ENCODE assay signal across 29 cellular contexts in genomic region chr6:39561536-39562266, GRCh38.
DNase-seq lines count a peak whose midpoint lies in the region; ATAC-seq, FAIRE-seq and TF ChIP-seq lines count a peak whose summit lies in the region.
"Had no signal": no experiment of that assay in that cellular context is flagged by ENCODE, and none has a peak within 500 bp of the region (broad histone marks: within the 10 kb centered on the region; RNA-seq: fewer than 3 reads in every experiment).

No MANE protein-coding gene starts in this region.

- H2AK5ac ChIP-seq in H9 (ENCODE audit: insufficient read length, low read length): no peak overlapping the region

- H3K4ac ChIP-seq in H9 (ENCODE audit: low read depth, low read length): no peak overlapping the region

- H3K27me3 Mint-ChIP-seq in H9 (ENCODE audit: low read depth): no peaks in the 10 kb centered on the region; the same call in 1 of the 2 replicates
- H3K27me3 Mint-ChIP-seq: activated T-helper 17 cell treated with anti-CD3 and anti-CD28 coated beads, Interleukin-2, amount 50 U/mL, for 72 hours; type B pancreatic cell had no signal

- no peak overlapping the region for H3K18ac ChIP-seq in H9 (ENCODE audit: insufficient read length, low read depth, low read length)

- H3T11ph ChIP-seq in H9 (ENCODE audit: low read length): no peak overlapping the region

- no peaks in the 10 kb centered on the region for H3K79me1 ChIP-seq in H9 (ENCODE audit: insufficient read depth, low read depth, low read length, poor library complexity, severe bottlenecking)

- no peak overlapping the region for H2BK12ac ChIP-seq in H9 (ENCODE audit: insufficient read length, low read depth, low read length)

- no peak overlapping the region for H3K4me3 ChIP-seq in adipocyte (ENCODE audit: low read length)
- H3K4me3 ChIP-seq in pancreas: no peak overlapping the region
- H3K4me3 ChIP-seq: K562 had no signal

- intact Hi-C loops in pancreas (cut with DNase I): no loop called here

- H3K23ac ChIP-seq in H9 (ENCODE audit: insufficient read length, low read depth, low read length): no peak overlapping the region

- peaks cover 26% of the 10 kb centered on the region for H3K4me1 ChIP-seq in adipocyte (ENCODE audit: control insufficient read depth, insufficient read depth, low read length)
- H3K4me1 ChIP-seq in pancreas: no peaks in the 10 kb centered on the region
- no peaks in the 10 kb centered on the region for H3K4me1 ChIP-seq in H9 (ENCODE audit: insufficient read depth, low read length)

- no peaks in the 10 kb centered on the region for H3K36me3 Mint-ChIP-seq in H9 (ENCODE audit: insufficient read depth in 1 of 3, low read depth in 3 of 3)
- H3K36me3 Mint-ChIP-seq: activated CD4-positive, alpha-beta memory T cell treated with anti-CD3 and anti-CD28 coated beads for 36 hours; activated naive CD4-positive, alpha-beta T cell treated with anti-CD3 and anti-CD28 coated beads, Interleukin-2, amount 50 U/mL, for 24 hours; naive thymus-derived CD4-positive, alpha-beta T cell; type B pancreatic cell had no signal

- H3K36me3 ChIP-seq in adipocyte (ENCODE audit: control insufficient read depth, insufficient read depth, low read length, severe bottlenecking) (no peaks in the 10 kb centered on the region), pancreas (no peaks in the 10 kb centered on the region)

- H4K5ac ChIP-seq in H9 (ENCODE audit: insufficient read length, low read depth, low read length): no peak overlapping the region

- no peak overlapping the region for H3K4me2 ChIP-seq in H9 (ENCODE audit: insufficient read depth, insufficient read length, low read length)

- TF ChIP-seq CTCF in pancreas (IDR thresholded peaks at IDR 0.05) (no peak), H9 (conservative IDR thresholded peaks at IDR 0.05) (no peak)

- H2BK120ac ChIP-seq in H9 (ENCODE audit: low read depth, low read length, poor library complexity, severe bottlenecking): no peak overlapping the region

- H4K20me1 ChIP-seq in H9 (ENCODE audit: control insufficient read depth, insufficient read depth, insufficient read length): no peaks in the 10 kb centered on the region

- WGBS in pancreas, 2 donors: 41 to 43% methylated on average over 5 of the region's 5 CpGs
- WGBS in H9 (ENCODE audit: extremely low coverage, insufficient read length, low lambda C conversion rate): no CpG with 5 or more reads among the region's 5 CpGs

- no peak overlapping the region for H2AFZ ChIP-seq in H9 (ENCODE audit: low read length)

- ATAC-seq in pancreas: peak; percentile 82 to 92 (median 85)
- no peak for ATAC-seq in HG02973 (IDR thresholded peaks at IDR 0.05; ENCODE audit: unreplicated experiment)
- ATAC-seq in GM18909 (IDR thresholded peaks at IDR 0.05; ENCODE audit: poor library complexity, unreplicated experiment): no peak
- ATAC-seq: activated T-helper 17 cell treated with anti-CD3 and anti-CD28 coated beads, Interleukin-2, amount 50 U/mL, for 72 hours; K562; naive thymus-derived CD4-positive, alpha-beta T cell had no signal

- H3K27ac ChIP-seq in pancreas (no peak overlapping the region), H9 (ENCODE audit: insufficient read length, low read depth, low read length) (no peak overlapping the region)
- H3K27ac ChIP-seq: RWPE1 had no signal

- H3K27me3 ChIP-seq in adipocyte (replicated peaks; ENCODE audit: control insufficient read depth, insufficient read depth, low read length) (no peaks in the 10 kb centered on the region), pancreas (no peaks in the 10 kb centered on the region), H9 (ENCODE audit: insufficient read depth, low read length) (no peaks in the 10 kb centered on the region)

- H3K14ac ChIP-seq in H9 (ENCODE audit: insufficient read depth, low read length): no peak overlapping the region

- H4K91ac ChIP-seq in H9 (ENCODE audit: insufficient read length, low read depth, low read length): no peak overlapping the region

- H3K9ac ChIP-seq in adipocyte (ENCODE audit: low read length): no peak overlapping the region
- H3K9ac ChIP-seq in H9 (ENCODE audit: extremely low read depth, insufficient read length, low read length): no peak overlapping the region

- H3K9me3 ChIP-seq in adipocyte (ENCODE audit: control insufficient read depth, low read length): no peaks in the 10 kb centered on the region
- H3K9me3 ChIP-seq in pancreas: no peaks in the 10 kb centered on the region
- no peaks in the 10 kb centered on the region for H3K9me3 ChIP-seq in H9 (ENCODE audit: control insufficient read depth, low read depth, low read length)

- H3K4me1 Mint-ChIP-seq in H9: no peaks in the 10 kb centered on the region
- H3K4me1 Mint-ChIP-seq: activated naive CD4-positive, alpha-beta T cell treated with anti-CD3 and anti-CD28 coated beads, Interleukin-2, amount 50 U/mL, for 24 hours; activated T-helper 17 cell treated with anti-CD3 and anti-CD28 coated beads, Interleukin-2, amount 50 U/mL, for 72 hours; central memory CD8-positive, alpha-beta T cell; naive thymus-derived CD4-positive, alpha-beta T cell had no signal

- H3K79me2 ChIP-seq in H9 (ENCODE audit: insufficient read depth, low read length): no peaks in the 10 kb centered on the region

- H2BK15ac ChIP-seq in H9 (ENCODE audit: low read depth, low read length): no peak overlapping the region

- H3K23me2 ChIP-seq in H9 (ENCODE audit: insufficient read length, low read depth, low read length, poor library complexity, severe bottlenecking): no peaks in the 10 kb centered on the region

- no peak overlapping the region for H3K4me3 Mint-ChIP-seq in H9
- H3K4me3 Mint-ChIP-seq: activated CD4-positive, alpha-beta memory T cell treated with anti-CD3 and anti-CD28 coated beads for 36 hours; activated naive CD4-positive, alpha-beta T cell treated with anti-CD3 and anti-CD28 coated beads, Interleukin-2, amount 50 U/mL, for 24 hours; activated T-helper 17 cell treated with anti-CD3 and anti-CD28 coated beads, Interleukin-2, amount 50 U/mL, for 72 hours; central memory CD8-positive, alpha-beta T cell; naive thymus-derived CD4-positive, alpha-beta T cell; T-helper 1 cell treated with Interleukin-12 subunit alpha and Interleukin-12 subunit beta and Interleukin-4 antibody, amounts not matched to agents 30 μg/mL and 1 μg/mL, for 36 hours; type B pancreatic cell had no signal

- no peak for FAIRE-seq in pancreas (lab: Jason Lieb, UNC)
- FAIRE-seq: endometrium, K562 had no signal

- H3K9me3 Mint-ChIP-seq in H9: no peaks in the 10 kb centered on the region
- H3K9me3 Mint-ChIP-seq: activated CD4-positive, alpha-beta memory T cell treated with anti-CD3 and anti-CD28 coated beads for 36 hours; activated naive CD4-positive, alpha-beta T cell treated with anti-CD3 and anti-CD28 coated beads, Interleukin-2, amount 50 U/mL, for 24 hours; activated T-helper 17 cell treated with anti-CD3 and anti-CD28 coated beads, Interleukin-2, amount 50 U/mL, for 72 hours; central memory CD8-positive, alpha-beta T cell; naive thymus-derived CD4-positive, alpha-beta T cell; T-helper 1 cell treated with Interleukin-12 subunit alpha and Interleukin-12 subunit beta and Interleukin-4 antibody, amounts not matched to agents 30 μg/mL and 1 μg/mL, for 36 hours; type B pancreatic cell had no signal

- DNase-seq in GM03348 (ENCODE audit: low spot score) (peak; percentile 36), adipocyte (ENCODE audit: low read depth) (peak; percentile 19), foreskin melanocyte (peak; percentile 19), pancreas (peak; percentile 32 to 58 (median 48)), NCI-H1092 treated with DMSO at 0.1 percent for 48 hours (lab: John Stamatoyannopoulos, UW) (no peak), H9 (no peak)
- DNase-seq: ACHN; activated CD4-positive, alpha-beta memory T cell treated with anti-CD3 and anti-CD28 coated beads for 36 hours; activated CD4-positive, CD25-positive, alpha-beta regulatory T cell treated with anti-CD3 and anti-CD28 coated beads, Interleukin-2, amount 50 U/mL, for 72 hours; anterior cingulate cortex; dermis blood vessel endothelial cell; DMS53; head of caudate nucleus; naive thymus-derived CD4-positive, alpha-beta T cell; NCI-H1417; NCI-H2081 treated with DMSO at 0.1 percent for 48 hours; NCI-H82; nucleus accumbens; stimulated activated CD4-positive, alpha-beta T cell treated with anti-CD3 and anti-CD28 coated beads, Interleukin-2, amount 100 ng/mL, for 48 hours had no signal

- H2BK5ac ChIP-seq in H9 (ENCODE audit: insufficient read length, low read length): no peak overlapping the region

- H3K56ac ChIP-seq in H9 (ENCODE audit: insufficient read length, low read depth, low read length): no peak overlapping the region

- no peak overlapping the region for H2BK20ac ChIP-seq in H9 (ENCODE audit: low read depth, low read length, poor library complexity, severe bottlenecking)

- H4K8ac ChIP-seq in H9 (replicated peaks; ENCODE audit: insufficient read length, low read depth, low read length): no peak overlapping the region

- no peak overlapping the region for H3K27ac Mint-ChIP-seq in H9
- H3K27ac Mint-ChIP-seq: activated CD4-positive, alpha-beta memory T cell treated with anti-CD3 and anti-CD28 coated beads for 36 hours; activated naive CD4-positive, alpha-beta T cell treated with anti-CD3 and anti-CD28 coated beads, Interleukin-2, amount 50 U/mL, for 24 hours; activated T-helper 17 cell treated with anti-CD3 and anti-CD28 coated beads, Interleukin-2, amount 50 U/mL, for 72 hours; naive thymus-derived CD4-positive, alpha-beta T cell; T-helper 1 cell treated with Interleukin-12 subunit alpha and Interleukin-12 subunit beta and Interleukin-4 antibody, amounts not matched to agents 30 μg/mL and 1 μg/mL, for 36 hours; type B pancreatic cell had no signal

Comparison
In these comparisons a context has a peak if more than half of its experiments do, and no peak if none do; other contexts are left out.
1. DNase-seq: peak in GM03348 (single experiment), adipocyte (single experiment), foreskin melanocyte (single experiment) and pancreas (6 of 6); none in NCI-H1092 treated with DMSO at 0.1 percent for 48 hours (single experiment) and H9 (single experiment).
2. ATAC-seq: peak in pancreas (4 of 4); none in HG02973 (single experiment) and GM18909 (single experiment).